In the genomic region with DNA sequence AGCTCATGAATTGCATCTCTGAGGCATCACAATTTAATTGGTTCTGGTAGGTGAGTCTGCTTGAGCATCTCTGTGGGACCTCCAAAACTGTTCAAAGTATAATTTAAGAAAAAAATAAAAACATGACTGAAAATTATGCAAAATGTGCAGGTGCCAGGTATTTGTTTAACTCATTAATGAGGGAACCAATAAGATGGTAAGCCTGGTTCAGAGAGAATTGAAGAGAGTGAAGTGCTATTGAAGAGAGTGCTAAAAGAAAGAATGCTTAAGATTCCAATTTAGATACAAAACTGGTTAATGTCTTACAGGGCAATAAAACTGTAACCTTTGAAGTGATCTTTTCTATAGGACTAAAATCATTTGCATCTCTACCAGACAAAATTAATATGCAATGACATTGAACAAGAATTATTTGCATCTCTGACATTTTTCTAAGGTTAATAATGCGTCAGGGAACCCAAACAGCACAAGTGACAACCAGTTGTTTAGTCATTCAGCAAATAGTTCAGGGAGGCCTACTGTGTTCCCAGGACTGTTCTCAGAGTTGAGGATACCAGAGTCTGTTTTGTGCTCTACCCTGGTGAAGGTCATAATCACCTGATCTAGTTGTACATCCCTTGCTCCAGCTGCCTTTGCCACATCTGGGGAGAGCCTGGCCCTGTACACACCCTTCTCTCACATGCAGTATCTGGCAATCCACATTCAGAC, we compare ENCODE assay signal across 27 cellular contexts.
"Had no signal": no experiment of that assay in that cellular context is flagged by ENCODE, and none has a peak within 500 bp of the region (broad histone marks: within the 10 kb centered on the region; RNA-seq: fewer than 3 reads in every experiment).

No MANE protein-coding gene starts in this region.

- FAIRE-seq: colon, endothelial cell of umbilical vein had no signal

- H3K4me1 ChIP-seq: esophagus squamous epithelium, gastroesophageal sphincter, prostate gland, right atrium auricular region, tibial artery had no signal

- H3K27ac Mint-ChIP-seq: activated CD4-positive, alpha-beta T cell treated with anti-CD3 and anti-CD28 coated beads, Interleukin-2, amount 10 ng/mL, durations not matched to agents 24 days and 14 days; activated CD8-positive, alpha-beta T cell treated with anti-CD3 and anti-CD28 coated beads, Interleukin-2, amount 10 ng/mL, durations not matched to agents 7 days and 5 days; activated naive CD4-positive, alpha-beta T cell treated with anti-CD3 and anti-CD28 coated beads, Interleukin-2, amount 50 U/mL, for 24 hours; brain; effector memory CD8-positive, alpha-beta T cell; natural killer cell treated with Interleukin-12 subunit alpha and Interleukin-12 subunit beta and Interleukin-15 and Interleukin-18, amount 100 ng/mL, for 72 hours; stimulated activated naive CD8-positive, alpha-beta T cell treated with anti-CD3 and anti-CD28 coated beads, Interleukin-15, Interleukin-2, amounts not matched to agents 100 ng/mL and 50 ng/mL, for 24 hours had no signal

- H3K9me3 ChIP-seq: esophagus squamous epithelium, gastroesophageal sphincter, neutrophil, ovary, prostate gland, right atrium auricular region, tibial artery had no signal

- DNase-seq: activated CD4-positive, alpha-beta T cell treated with anti-CD3 and anti-CD28 coated beads, Interleukin-2, amount 10 ng/mL, durations not matched to agents 24 days and 14 days; activated CD8-positive, alpha-beta T cell treated with anti-CD3 and anti-CD28 coated beads, Interleukin-2, amount 10 ng/mL, durations not matched to agents 7 days and 5 days; activated gamma-delta T cell treated with Interleukin-2 at 50 U/mL for 16 hours; activated T-cell treated with anti-CD3 and anti-CD28 coated beads, Interleukin-2, amount 50 U/mL, for 1 hour; central memory CD4-positive, alpha-beta T cell; effector memory CD8-positive, alpha-beta T cell; esophagus squamous epithelium; head of caudate nucleus; islet precursor cell; midbrain; ovary; stimulated activated CD4-positive, alpha-beta T cell treated with anti-CD3 and anti-CD28 coated beads, Interleukin-12 subunit alpha, Interleukin-12 subunit beta, amount 100 ng/mL, for 4 hours; stimulated activated CD4-positive, alpha-beta T cell treated with anti-CD3 and anti-CD28 coated beads, Interleukin-4, amount 100 ng/mL, for 4 hours; tibial artery had no signal

- H3K36me3 ChIP-seq: neutrophil, ovary, prostate gland had no signal

- H3K27me3 Mint-ChIP-seq: activated CD4-positive, alpha-beta T cell treated with anti-CD3 and anti-CD28 coated beads, Interleukin-2, amount 10 ng/mL, durations not matched to agents 24 days and 14 days; activated naive CD4-positive, alpha-beta T cell treated with anti-CD3 and anti-CD28 coated beads, Interleukin-2, amount 50 U/mL, for 24 hours; effector memory CD8-positive, alpha-beta T cell; natural killer cell treated with Interleukin-12 subunit alpha and Interleukin-12 subunit beta and Interleukin-15 and Interleukin-18, amount 100 ng/mL, for 72 hours; stimulated activated naive CD8-positive, alpha-beta T cell treated with anti-CD3 and anti-CD28 coated beads, Interleukin-15, Interleukin-2, amounts not matched to agents 100 ng/mL and 50 ng/mL, for 24 hours had no signal

- H3K27ac ChIP-seq: esophagus squamous epithelium, gastroesophageal sphincter, neutrophil, ovary, prostate gland, right atrium auricular region, tibial artery, VCaP had no signal

- H3K27me3 ChIP-seq: esophagus squamous epithelium, gastroesophageal sphincter, neutrophil, ovary, right atrium auricular region, tibial artery had no signal

- H3K9me3 Mint-ChIP-seq: activated CD4-positive, alpha-beta T cell treated with anti-CD3 and anti-CD28 coated beads, Interleukin-2, amount 10 ng/mL, durations not matched to agents 24 days and 14 days; activated naive CD4-positive, alpha-beta T cell treated with anti-CD3 and anti-CD28 coated beads, Interleukin-2, amount 50 U/mL, for 24 hours; brain; effector memory CD8-positive, alpha-beta T cell; natural killer cell treated with Interleukin-12 subunit alpha and Interleukin-12 subunit beta and Interleukin-15 and Interleukin-18, amount 100 ng/mL, for 72 hours; stimulated activated naive CD8-positive, alpha-beta T cell treated with anti-CD3 and anti-CD28 coated beads, Interleukin-15, Interleukin-2, amounts not matched to agents 100 ng/mL and 50 ng/mL, for 24 hours had no signal

- H3K4me1 Mint-ChIP-seq: activated CD4-positive, alpha-beta T cell treated with anti-CD3 and anti-CD28 coated beads, Interleukin-2, amount 10 ng/mL, durations not matched to agents 24 days and 14 days; activated naive CD4-positive, alpha-beta T cell treated with anti-CD3 and anti-CD28 coated beads, Interleukin-2, amount 50 U/mL, for 24 hours; brain had no signal

- H3K4me3 ChIP-seq: esophagus squamous epithelium, gastroesophageal sphincter, ovary, prostate gland, right atrium auricular region, tibial artery had no signal

- H3K36me3 Mint-ChIP-seq: brain; natural killer cell treated with Interleukin-12 subunit alpha and Interleukin-12 subunit beta and Interleukin-15 and Interleukin-18, amount 100 ng/mL, for 72 hours had no signal

- H3K4me3 Mint-ChIP-seq: activated CD4-positive, alpha-beta T cell treated with anti-CD3 and anti-CD28 coated beads, Interleukin-2, amount 10 ng/mL, durations not matched to agents 24 days and 14 days; activated CD8-positive, alpha-beta T cell treated with anti-CD3 and anti-CD28 coated beads, Interleukin-2, amount 10 ng/mL, durations not matched to agents 7 days and 5 days; activated naive CD4-positive, alpha-beta T cell treated with anti-CD3 and anti-CD28 coated beads, Interleukin-2, amount 50 U/mL, for 24 hours; brain; effector memory CD8-positive, alpha-beta T cell; natural killer cell treated with Interleukin-12 subunit alpha and Interleukin-12 subunit beta and Interleukin-15 and Interleukin-18, amount 100 ng/mL, for 72 hours; stimulated activated naive CD8-positive, alpha-beta T cell treated with anti-CD3 and anti-CD28 coated beads, Interleukin-15, Interleukin-2, amounts not matched to agents 100 ng/mL and 50 ng/mL, for 24 hours had no signal

- ATAC-seq: activated CD4-positive, CD25-positive, alpha-beta regulatory T cell treated with anti-CD3 and anti-CD28 coated beads, Interleukin-2, amount 50 U/mL, for 24 hours; activated CD8-positive, alpha-beta T cell treated with anti-CD3 and anti-CD28 coated beads, Interleukin-2, amount 10 ng/mL, durations not matched to agents 7 days and 5 days; effector memory CD8-positive, alpha-beta T cell; gastroesophageal sphincter; left lobe of liver; natural killer cell treated with Interleukin-12 subunit alpha and Interleukin-12 subunit beta and Interleukin-15 and Interleukin-18, amount 100 ng/mL, for 72 hours had no signal
